Comparison of ENCODE assay signal across 11 cellular contexts in the genomic region with DNA sequence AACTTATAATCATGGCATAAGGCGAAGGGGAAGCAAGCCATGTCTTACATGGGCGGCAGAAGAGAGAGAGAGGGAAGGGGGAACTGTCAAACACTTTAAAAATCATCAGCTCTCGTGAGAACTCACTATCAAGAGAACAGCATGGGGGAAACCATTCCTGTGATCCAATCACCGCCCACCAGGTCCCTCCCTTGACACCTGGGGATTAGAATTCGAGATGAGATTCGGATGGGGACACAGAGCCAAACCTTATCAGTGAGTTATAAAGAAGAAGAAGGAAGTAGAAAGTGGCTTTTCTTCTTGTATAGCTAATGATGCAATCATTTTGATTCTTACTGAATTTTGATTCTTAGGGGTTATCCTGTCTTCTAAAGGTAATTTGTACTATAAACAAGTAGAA. TPM values are rescaled to one million over a fixed set of nuclear protein-coding genes. Genes with fewer than 3 reads are reported as not detected.
DNase-seq lines count a peak whose midpoint lies in the region; ATAC-seq, FAIRE-seq and TF ChIP-seq lines count a peak whose summit lies in the region.
"Had no signal": no experiment of that assay in that cellular context is flagged by ENCODE, and none has a peak within 500 bp of the region (broad histone marks: within the 10 kb centered on the region; RNA-seq: fewer than 3 reads in every experiment).

No MANE protein-coding gene starts in this region.

- POLR2A ChIA-PET in CD4-positive, alpha-beta memory T cell (lab: Charles Lee; ENCODE audit: partially characterized antibody) = interaction anchor here (0.5 to 1.6 kb wide), 2 partner anchors 39 to 70 kb away, joined by 3 to 5 read pairs; no protein-coding TSS in a partner anchor
- POLR2A ChIA-PET in HepG2 (lab: Yijun Ruan, JAX) = no interaction called here

- H4K20me1 ChIP-seq in GM23338 (replicated peaks; ENCODE audit: insufficient read depth) = no peaks in the 10 kb centered on the region
- H4K20me1 ChIP-seq in HepG2 (ENCODE audit: insufficient read depth, low read length) = no peaks in the 10 kb centered on the region

- H3K27ac Mint-ChIP-seq in CD4-positive, alpha-beta memory T cell = peak overlapping the region in 5 of 7 donors; percentile 36 to 74 (median 61)
- peak overlapping the region; percentile 73 for H3K27ac Mint-ChIP-seq in GM23338
- H3K27ac Mint-ChIP-seq: progenitor cell of endocrine pancreas had no signal

- H3K79me2 ChIP-seq in GM23338 (replicated peaks; ENCODE audit: insufficient read depth) = no peaks in the 10 kb centered on the region
- H3K79me2 ChIP-seq in HepG2 (ENCODE audit: insufficient read depth, low read length) = no peaks in the 10 kb centered on the region

- H3K4me2 ChIP-seq in GM23338 = no peak overlapping the region
- no peak overlapping the region for H3K4me2 ChIP-seq in HepG2 (ENCODE audit: low read depth, low read length)

- no peaks in the 10 kb centered on the region for H3K9me3 ChIP-seq in CD4-positive, alpha-beta memory T cell (ENCODE audit: control insufficient read depth in 1 of 2, low read length in 2 of 2)
- no peaks in the 10 kb centered on the region for H3K9me3 ChIP-seq in HepG2 (ENCODE audit: low read length)
- H3K9me3 ChIP-seq: lower lobe of right lung had no signal

- ATAC-seq in GM23338 = peak; percentile 72
- no peak for ATAC-seq in HepG2
- ATAC-seq: lower lobe of right lung had no signal

- H3K9ac ChIP-seq in HepG2 (ENCODE audit: insufficient read depth, low read depth, low read length) = no peak overlapping the region

- TF ChIP-seq RAD21 in HepG2 (CRISPR knock-in tag; IDR thresholded peaks at IDR 0.05) = no peak

- TF ChIP-seq CTCF in GM23338 (conservative IDR thresholded peaks at IDR 0.05; ENCODE audit: low read depth in 2 of 2) (no peak), fibroblast of the aortic adventitia (IDR thresholded peaks at IDR 0.05; ENCODE audit: insufficient read depth, low read length) (no peak), HepG2 (CRISPR knock-in tag; IDR thresholded peaks at IDR 0.05) (no peak)

- no peak overlapping the region for H3K4me3 ChIP-seq in CD4-positive, alpha-beta memory T cell (ENCODE audit: low read length in 2 of 2)
- H3K4me3 ChIP-seq in GM23338 = no peak overlapping the region
- no peak overlapping the region for H3K4me3 ChIP-seq in fibroblast of the aortic adventitia (ENCODE audit: low read depth, low read length)
- H3K4me3 ChIP-seq in HepG2 (replicated peaks in 1 of 3; ENCODE audit: insufficient read depth in 1 of 3, low read depth in 2 of 3, low read length in 3 of 3) = no peak overlapping the region
- no peak overlapping the region for H3K4me3 ChIP-seq in H7 (ENCODE audit: insufficient read depth, low read depth, low read length)
- H3K4me3 ChIP-seq: lower lobe of right lung had no signal

- no peaks in the 10 kb centered on the region for H3K9me2 ChIP-seq in GM23338 (ENCODE audit: insufficient read depth)

- no peaks in the 10 kb centered on the region for H3K9me3 Mint-ChIP-seq in CD4-positive, alpha-beta memory T cell
- H3K9me3 Mint-ChIP-seq in GM23338 = no peaks in the 10 kb centered on the region

- BruUV-seq in HepG2 (replicated peaks; lab: Mats Ljungman, UMichigan) = no TSS peak

- DNase-seq in CD4-positive, alpha-beta memory T cell = no peak
- peak; percentile 40 for DNase-seq in GM23338 (ENCODE audit: low spot score)
- peak; percentile 9 for DNase-seq in UCSD-AML1 (lab: John Stamatoyannopoulos, UW; ENCODE audit: unreplicated experiment)
- peak; percentile 2 for DNase-seq in fibroblast of the aortic adventitia (ENCODE audit: low read depth)
- DNase-seq in HepG2 (ENCODE audit: low spot score) = no peak
- no peak for DNase-seq in H7
- DNase-seq in CD1c-positive myeloid dendritic cell (ENCODE audit: extremely low spot score) = no peak
- DNase-seq: DMS 273 treated with DMSO at 0.1 percent for 48 hours; lower lobe of right lung; stimulated activated CD4-positive, alpha-beta T cell treated with anti-CD3 and anti-CD28 coated beads, Interleukin-4, amount 100 ng/mL, for 1 hour had no signal

- H3K27me3 ChIP-seq in CD4-positive, alpha-beta memory T cell (ENCODE audit: insufficient read depth, low read length) = no peaks in the 10 kb centered on the region
- H3K27me3 ChIP-seq in GM23338 (ENCODE audit: insufficient read depth) (no peaks in the 10 kb centered on the region), HepG2 (ENCODE audit: control insufficient read depth in 1 of 2, insufficient read depth in 2 of 2, low read length in 2 of 2) (no peaks in the 10 kb centered on the region), H7 (ENCODE audit: control insufficient read depth, insufficient read depth, low read length) (no peaks in the 10 kb centered on the region)

- peaks cover 79% of the 10 kb centered on the region for H3K36me3 ChIP-seq in CD4-positive, alpha-beta memory T cell (ENCODE audit: insufficient read depth, low read length)
- no peaks in the 10 kb centered on the region; the same call in 1 of the 2 replicates for H3K36me3 ChIP-seq in GM23338 (ENCODE audit: insufficient read depth)
- H3K36me3 ChIP-seq in HepG2 (replicated peaks in 1 of 2; ENCODE audit: control insufficient read depth in 1 of 2, insufficient read depth in 2 of 2, low read length in 2 of 2) = peaks cover 10 to 69% of the 10 kb centered on the region in 2 experiments
- peaks cover 2% of the 10 kb centered on the region; the same call in 1 of the 2 replicates for H3K36me3 ChIP-seq in H7 (replicated peaks; ENCODE audit: control insufficient read depth, insufficient read depth, low read length)

- no peak for TF ChIP-seq EP300 in HepG2 (IDR thresholded peaks at IDR 0.05; ENCODE audit: low read depth in 2 of 2, low read length in 2 of 2)
- no peak for TF ChIP-seq EP300 in HepG2 (CRISPR knock-in tag; IDR thresholded peaks at IDR 0.05; ENCODE audit: borderline replicate concordance)

- in situ Hi-C loops in HepG2 (cut with HindIII; ENCODE audit: extremely low pct_ligation_motif_present, low pct_unique_long_range_greater_than_20kb) = no loop called here

- no peaks in the 10 kb centered on the region for H3K4me1 ChIP-seq in CD4-positive, alpha-beta memory T cell (ENCODE audit: insufficient read depth, low read length)
- H3K4me1 ChIP-seq in GM23338 (ENCODE audit: insufficient read depth) (peaks cover 8% of the 10 kb centered on the region; the same call in 1 of the 2 replicates), HepG2 (ENCODE audit: insufficient read depth, low read length) (no peaks in the 10 kb centered on the region)
- H3K4me1 ChIP-seq: lower lobe of right lung had no signal

- no peak overlapping the region for H3K27ac ChIP-seq in CD4-positive, alpha-beta memory T cell (ENCODE audit: low read depth, low read length)
- H3K27ac ChIP-seq in GM23338 (ENCODE audit: low read depth) = no peak overlapping the region
- no peak overlapping the region for H3K27ac ChIP-seq in HepG2 (ENCODE audit: extremely low read length, insufficient read depth, low read length)
- H3K27ac ChIP-seq: lower lobe of right lung had no signal

- TF ChIP-seq POLR2A in HepG2 (IDR thresholded peaks at IDR 0.05; ENCODE audit: insufficient read depth in 1 of 2, low read depth in 2 of 2, low read length in 2 of 2) = no peak

- H3K4me1 Mint-ChIP-seq in CD4-positive, alpha-beta memory T cell = peaks cover 19 to 57% (median 35%) of the 10 kb centered on the region in 4 donors
- peaks cover 12% of the 10 kb centered on the region for H3K4me1 Mint-ChIP-seq in GM23338

- H2AFZ ChIP-seq in GM23338 = no peak overlapping the region
- H2AFZ ChIP-seq in HepG2 (ENCODE audit: low read length) = no peak overlapping the region

- peaks cover 67 to 72% of the 10 kb centered on the region in 2 donors for H3K36me3 Mint-ChIP-seq in CD4-positive, alpha-beta memory T cell
- peaks cover 33% of the 10 kb centered on the region for H3K36me3 Mint-ChIP-seq in GM23338 (ENCODE audit: low read depth)

- intact Hi-C loops in CD4-positive, alpha-beta memory T cell (cut with micrococcal nuclease) = loop anchor here (5.0 kb wide), 1 partner anchor 35 kb away; no protein-coding TSS in a partner anchor
- intact Hi-C loops in HepG2 (cut with micrococcal nuclease; ENCODE audit: unreplicated experiment) = no loop called here

- over 99% methylated on average over 6 of the region's 6 CpGs for WGBS in HepG2 (ENCODE audit: low lambda C conversion rate)

- no peak for FAIRE-seq in HepG2 (lab: Jason Lieb, UNC)

- H3F3A ChIP-seq in GM23338 (replicated peaks; ENCODE audit: low read depth) = no peaks in the 10 kb centered on the region

- CTCF ChIA-PET in CD4-positive, alpha-beta memory T cell (lab: Charles Lee; ENCODE audit: partially characterized antibody) = no interaction called here
- CTCF ChIA-PET in HepG2 (lab: Yijun Ruan, JAX; ENCODE audit: low intra/inter-chr PET ratio, low total read pairs) = no interaction called here

- H3K4me3 Mint-ChIP-seq in CD4-positive, alpha-beta memory T cell = no peak overlapping the region
- no peak overlapping the region for H3K4me3 Mint-ChIP-seq in GM23338

- no peaks in the 10 kb centered on the region for H3K27me3 Mint-ChIP-seq in CD4-positive, alpha-beta memory T cell
- no peaks in the 10 kb centered on the region for H3K27me3 Mint-ChIP-seq in GM23338 (ENCODE audit: insufficient read depth, low read depth, poor library complexity)
- H3K27me3 Mint-ChIP-seq: progenitor cell of endocrine pancreas had no signal

RNA-seq across cellular contexts. Expression of a gene that starts 51.4 kb away (rescaled TPM):
- total RNA-seq in CD4-positive, alpha-beta memory T cell = 100 to 1,000 TPM; 268 to 288 TPM
- 10 to 100 TPM; 22.1 to 60.9 TPM for polyA plus RNA-seq in CD4-positive, alpha-beta memory T cell
- 37.9 and 39.0 TPM in 2 replicates for total RNA-seq in GM23338 (2014; rRNA removed; shearing (Covaris generic))
- polyA plus RNA-seq in GM23338 (2016; fragmentation: Nextera tagmentation; extraction: Ambion mirVana) (6.6 and 7.7 TPM in 2 replicates), HepG2 (2011; rRNA removed) (17.9 and 21.4 TPM in 2 replicates)
- total RNA-seq in fibroblast of the aortic adventitia (ENCODE audit: low replicate concordance) (59.6 and 99.0 TPM in 2 replicates), HepG2 (2016; rRNA removed; fragmentation: Illumina TruSeq; extraction: Trizol) (93.6 and 110 TPM in 2 replicates)
- total RNA-seq in HepG2 (2016; cell fraction: cytosol; rRNA removed; fragmentation: Illumina TruSeq; extraction: Trizol; ENCODE audit: low read depth) = 13.6 and 15.9 TPM in 2 replicates
- total RNA-seq in HepG2 (2016; cell fraction: insoluble cytoplasmic fraction; rRNA removed; fragmentation: Illumina TruSeq; extraction: Trizol) = 84.6 and 113 TPM in 2 replicates
- total RNA-seq in HepG2 (2016; cell fraction: membrane; rRNA removed; fragmentation: Illumina TruSeq; extraction: Trizol) = 23.8 and 24.6 TPM in 2 replicates
- total RNA-seq in HepG2 (2016; cell fraction: nucleus; rRNA removed; fragmentation: Illumina TruSeq; extraction: Trizol) = 173 and 188 TPM in 2 replicates
- 6.3 and 9.9 TPM in 2 replicates for polyA plus RNA-seq in HepG2 (2011; cell fraction: cytosol; rRNA removed)
- 24.2 and 26.2 TPM in 2 replicates for polyA plus RNA-seq in HepG2 (2011; cell fraction: nucleus; rRNA removed)
- polyA plus RNA-seq in HepG2 (2012) = 24.4 and 28.6 TPM in 2 replicates
- polyA plus RNA-seq in HepG2 (2016; cell fraction: cytosol; fragmentation: Illumina TruSeq; extraction: Trizol; ENCODE audit: low read depth) = 0.93 and 1.4 TPM in 2 replicates
- 52.1 and 55.6 TPM in 2 replicates for polyA plus RNA-seq in HepG2 (2016; cell fraction: insoluble cytoplasmic fraction; fragmentation: Illumina TruSeq; extraction: Trizol; ENCODE audit: low read depth)
- polyA plus RNA-seq in HepG2 (2016; cell fraction: membrane; fragmentation: Illumina TruSeq; extraction: Trizol; ENCODE audit: low read depth) = 2.3 and 3.4 TPM in 2 replicates
- 90.4 and 91.3 TPM in 2 replicates for polyA plus RNA-seq in HepG2 (2016; cell fraction: nucleus; fragmentation: Illumina TruSeq; extraction: Trizol; ENCODE audit: insufficient read depth, low read depth)
- 18.4 and 33.4 TPM in 2 replicates for polyA minus RNA-seq in HepG2 (2011; rRNA and poly(A)+ RNA removed; ENCODE audit: low replicate concordance)
- 38.2 and 47.6 TPM in 2 replicates for polyA minus RNA-seq in HepG2 (2011; cell fraction: cytosol; rRNA and poly(A)+ RNA removed)
- polyA minus RNA-seq in HepG2 (2011; cell fraction: nucleus; rRNA and poly(A)+ RNA removed) = 266 and 276 TPM in 2 replicates
- total RNA-seq in H7 (2014; rRNA removed; shearing (Covaris generic)) = 24.4 and 40.5 TPM in 2 replicates

Comparison
In these comparisons a context has a peak if more than half of its experiments do, and no peak if none do; other contexts are left out.
1. DNase-seq: peak in GM23338 (single experiment), UCSD-AML1 (single experiment) and fibroblast of the aortic adventitia (single experiment); none in CD4-positive, alpha-beta memory T cell (0 of 5), HepG2 (single experiment), H7 (single experiment) and CD1c-positive myeloid dendritic cell (single experiment).